ENCODE assay signal across 15 cellular contexts in genomic region chr6:90338409-90338808, GRCh38.
"Had no signal": no experiment of that assay in that cellular context is flagged by ENCODE, and none has a peak within 500 bp of the region (broad histone marks: within the 10 kb centered on the region; RNA-seq: fewer than 3 reads in every experiment).

No MANE protein-coding gene starts in this region.

- H3K27ac ChIP-seq: body of pancreas, epithelial cell of prostate, hepatocyte, right atrium auricular region, skin epidermis, suprapubic skin had no signal

- H3K79me2 ChIP-seq: hepatocyte had no signal

- DNase-seq: activated CD4-positive, alpha-beta T cell treated with anti-CD3 and anti-CD28 coated beads for 36 hours; activated CD8-positive, alpha-beta T cell treated with anti-CD3 and anti-CD28 coated beads for 36 hours; activated effector memory CD4-positive, alpha-beta T cell treated with anti-CD3 and anti-CD28 coated beads, Interleukin-2, amount 50 U/mL, for 16 hours; activated T-cell treated with anti-CD3 and anti-CD28 coated beads, Interleukin-2, amount 50 U/mL, for 48 hours; amniotic stem cell; body of pancreas; effector memory CD4-positive, alpha-beta T cell; left ventricle myocardium superior; nucleus accumbens; T-helper 2 cell had no signal

- H3K36me3 ChIP-seq: right atrium auricular region, suprapubic skin had no signal

- ATAC-seq: activated CD4-positive, alpha-beta T cell treated with anti-CD3 and anti-CD28 coated beads for 36 hours; activated CD8-positive, alpha-beta T cell treated with anti-CD3 and anti-CD28 coated beads for 36 hours; body of pancreas; left ventricle myocardium superior had no signal

- H3K4me1 ChIP-seq: body of pancreas, right atrium auricular region, suprapubic skin had no signal

- H3K4me3 ChIP-seq: body of pancreas, hepatocyte, right atrium auricular region, skin epidermis, suprapubic skin had no signal

- H3K9me3 ChIP-seq: body of pancreas, right atrium auricular region, suprapubic skin had no signal

- H2AFZ ChIP-seq: hepatocyte had no signal

- H3K4me2 ChIP-seq: hepatocyte had no signal

- H3K27me3 ChIP-seq: body of pancreas, hepatocyte, right atrium auricular region, suprapubic skin had no signal
